ENCODE assay signal across 18 cellular contexts in genomic region chr6:75171151-75171550, GRCh38. TPM values are rescaled to one million over a fixed set of nuclear protein-coding genes. Genes with fewer than 3 reads are reported as not detected.
DNase-seq lines count a peak whose midpoint lies in the region; ATAC-seq, FAIRE-seq and TF ChIP-seq lines count a peak whose summit lies in the region.
"Had no signal": no experiment of that assay in that cellular context is flagged by ENCODE, and none has a peak within 500 bp of the region (broad histone marks: within the 10 kb centered on the region; RNA-seq: fewer than 3 reads in every experiment).

No MANE protein-coding gene starts in this region.

- no peaks in the 10 kb centered on the region for H3K9me3 ChIP-seq in astrocyte (ENCODE audit: insufficient read depth, low read depth, low read length)
- no peaks in the 10 kb centered on the region for H3K9me3 ChIP-seq in keratinocyte (ENCODE audit: control insufficient read depth, low read depth, low read length)

- dilution Hi-C loops in keratinocyte (cut with MboI; ENCODE audit: extremely low pct_ligation_motif_present, low sequenced_read_pairs): no loop called here

- no peaks in the 10 kb centered on the region for H3K27me3 ChIP-seq in astrocyte (ENCODE audit: insufficient read depth, low read length)
- H3K27me3 ChIP-seq in keratinocyte (ENCODE audit: control insufficient read depth, extremely low read depth, insufficient read depth, low read length): no peaks in the 10 kb centered on the region
- no peaks in the 10 kb centered on the region for H3K27me3 ChIP-seq in rectal smooth muscle tissue (ENCODE audit: control insufficient read depth, insufficient read depth, low read length)

- peaks cover 8% of the 10 kb centered on the region for H3K4me1 Mint-ChIP-seq in astrocyte (ENCODE audit: low read depth, unreplicated experiment)
- H3K4me1 Mint-ChIP-seq in activated T-cell treated with anti-CD3 and anti-CD28 coated beads, Interleukin-2, amount 50 U/mL, for 72 hours (ENCODE audit: low read depth): no peaks in the 10 kb centered on the region

- H2AFZ ChIP-seq in astrocyte (ENCODE audit: low read depth, low read length): no peak overlapping the region
- H2AFZ ChIP-seq in keratinocyte (ENCODE audit: control insufficient read depth, low read length): no peak overlapping the region

- peak; percentile 5 for FAIRE-seq in astrocyte (lab: Jason Lieb, UNC)
- FAIRE-seq in keratinocyte (lab: Jason Lieb, UNC): peak; percentile 5
- FAIRE-seq: GM18507 had no signal

- no peak for ATAC-seq in activated T-cell treated with anti-CD3 and anti-CD28 coated beads, Interleukin-2, amount 50 U/mL, for 72 hours (replicated peaks in 1 of 2)
- ATAC-seq in HG03025 (IDR thresholded peaks at IDR 0.05; ENCODE audit: low FRiP score, unreplicated experiment) (no peak), GM21576 (IDR thresholded peaks at IDR 0.05; ENCODE audit: unreplicated experiment) (no peak)
- ATAC-seq: Panc1, Right ventricle myocardium inferior had no signal

- H3K4me3 Mint-ChIP-seq in astrocyte (ENCODE audit: unreplicated experiment): no peak overlapping the region
- H3K4me3 Mint-ChIP-seq in activated T-cell treated with anti-CD3 and anti-CD28 coated beads, Interleukin-2, amount 50 U/mL, for 72 hours: no peak overlapping the region

- no peak for DNase-seq in astrocyte (ENCODE audit: low read depth)
- DNase-seq in keratinocyte (ENCODE audit: low read depth, low spot score): no peak
- no peak for DNase-seq in UCSD-AML1 (lab: John Stamatoyannopoulos, UW; ENCODE audit: unreplicated experiment)
- no peak for DNase-seq in activated T-cell treated with anti-CD3 and anti-CD28 coated beads, Interleukin-2, amount 50 U/mL, for 72 hours
- DNase-seq: C1 segment of cervical spinal cord, DMS153, H7, Kasumi-1, NCI-H1417, NCI-H1930, NCI-H2171 treated with DMSO at 0.1 percent for 48 hours, NCI-H510A had no signal

- no peaks in the 10 kb centered on the region for H3K27me3 Mint-ChIP-seq in astrocyte (ENCODE audit: low read depth, unreplicated experiment)
- peaks cover 36% of the 10 kb centered on the region for H3K27me3 Mint-ChIP-seq in activated T-cell treated with anti-CD3 and anti-CD28 coated beads, Interleukin-2, amount 50 U/mL, for 72 hours (ENCODE audit: low read depth)

- H3K4me3 ChIP-seq in astrocyte (ENCODE audit: insufficient read depth, low read depth, low read length): no peak overlapping the region
- H3K4me3 ChIP-seq in keratinocyte (ENCODE audit: control insufficient read depth in 2 of 3, extremely low read depth in 1 of 3, insufficient read depth in 2 of 3, low read depth in 1 of 3, low read length in 3 of 3): no peak overlapping the region
- H3K4me3 ChIP-seq in rectal smooth muscle tissue (ENCODE audit: low read length): no peak overlapping the region

- H3K36me3 Mint-ChIP-seq in astrocyte (ENCODE audit: low read depth, unreplicated experiment): peaks cover 14% of the 10 kb centered on the region
- H3K36me3 Mint-ChIP-seq in activated T-cell treated with anti-CD3 and anti-CD28 coated beads, Interleukin-2, amount 50 U/mL, for 72 hours (ENCODE audit: insufficient read depth in 2 of 2): no peaks in the 10 kb centered on the region

- no peaks in the 10 kb centered on the region for H3K4me1 ChIP-seq in astrocyte (ENCODE audit: insufficient read depth, low read length)
- H3K4me1 ChIP-seq in keratinocyte (ENCODE audit: control insufficient read depth, extremely low read depth, insufficient read depth, low read length): no peaks in the 10 kb centered on the region
- peaks cover 20% of the 10 kb centered on the region for H3K4me1 ChIP-seq in rectal smooth muscle tissue (ENCODE audit: control insufficient read depth, insufficient read depth, low read length)

- H4K20me1 ChIP-seq in astrocyte (ENCODE audit: insufficient read depth, low read length): peaks cover 3% of the 10 kb centered on the region
- H4K20me1 ChIP-seq in keratinocyte (ENCODE audit: control insufficient read depth, extremely low read depth, insufficient read depth, low read length): no peaks in the 10 kb centered on the region

- peaks cover 5% of the 10 kb centered on the region for H3K36me3 ChIP-seq in astrocyte (ENCODE audit: insufficient read depth, low read length)
- H3K36me3 ChIP-seq in keratinocyte (ENCODE audit: control insufficient read depth in 2 of 2, extremely low read depth in 1 of 2, insufficient read depth in 2 of 2, low read length in 2 of 2): peaks cover 6 to 11% of the 10 kb centered on the region in 2 experiments
- H3K36me3 ChIP-seq in rectal smooth muscle tissue (ENCODE audit: control insufficient read depth, insufficient read depth, low read length): no peaks in the 10 kb centered on the region

- no peak overlapping the region for H3K27ac Mint-ChIP-seq in astrocyte (ENCODE audit: unreplicated experiment)
- H3K27ac Mint-ChIP-seq in activated T-cell treated with anti-CD3 and anti-CD28 coated beads, Interleukin-2, amount 50 U/mL, for 72 hours: no peak overlapping the region

- TF ChIP-seq CTCF in astrocyte (IDR thresholded peaks at IDR 0.05; ENCODE audit: insufficient read depth, low read depth, low read length) (no peak), keratinocyte (optimal IDR thresholded peaks at IDR 0.05 in 1 of 3, IDR thresholded peaks at IDR 0.05 in 1 of 3, conservative IDR thresholded peaks at IDR 0.05 in 1 of 3; ENCODE audit: extremely low read depth in 1 of 3, insufficient read depth in 2 of 3, low read length in 3 of 3) (no peak)

- H3K4me2 ChIP-seq in astrocyte (ENCODE audit: low read length) (no peak overlapping the region), keratinocyte (ENCODE audit: control insufficient read depth, extremely low read depth, insufficient read depth, low read depth, low read length) (no peak overlapping the region)

- H3K9me1 ChIP-seq in keratinocyte (ENCODE audit: control insufficient read depth, extremely low read depth, insufficient read depth, low read length): no peaks in the 10 kb centered on the region

- no peaks in the 10 kb centered on the region for H3K9me3 Mint-ChIP-seq in astrocyte (ENCODE audit: unreplicated experiment)
- H3K9me3 Mint-ChIP-seq in activated T-cell treated with anti-CD3 and anti-CD28 coated beads, Interleukin-2, amount 50 U/mL, for 72 hours: peaks cover 0 to 1% of the 10 kb centered on the region in 2 donors

- H3K27ac ChIP-seq in astrocyte (ENCODE audit: low read depth, low read length) (no peak overlapping the region), keratinocyte (ENCODE audit: control insufficient read depth, insufficient read depth, low read length) (no peak overlapping the region), rectal smooth muscle tissue (ENCODE audit: low read depth, low read length) (peak overlapping the region; percentile 37)

- H3K79me2 ChIP-seq in astrocyte (ENCODE audit: insufficient read depth, low read length): peaks cover 3% of the 10 kb centered on the region
- H3K79me2 ChIP-seq in keratinocyte (ENCODE audit: control insufficient read depth, insufficient read depth, low read length): peaks cover 20% of the 10 kb centered on the region

- H3K9ac ChIP-seq in astrocyte (ENCODE audit: low read length) (no peak overlapping the region), keratinocyte (ENCODE audit: control insufficient read depth, extremely low read depth, insufficient read depth, low read length) (no peak overlapping the region), rectal smooth muscle tissue (ENCODE audit: low read length) (no peak overlapping the region)

RNA-seq across cellular contexts. Expression of gene COL12A1, which starts 34.7 kb away (rescaled TPM):
- 106 and 202 TPM in 2 replicates for total RNA-seq in astrocyte
- polyA plus RNA-seq in keratinocyte: 82.3 to 152 TPM (median 96.9 TPM) in 3 replicates
- polyA plus RNA-seq in keratinocyte (2011; ENCODE audit: low read depth): 7.1 TPM
- polyA plus RNA-seq in keratinocyte (2011; cell fraction: cytosol; rRNA removed): 15.0 and 22.4 TPM in 2 replicates
- polyA plus RNA-seq in keratinocyte (2011; cell fraction: nucleus; rRNA removed): 195 and 205 TPM in 2 replicates
- polyA plus RNA-seq in keratinocyte (2012; ENCODE audit: low replicate concordance): 3.6 and 129 TPM in 2 replicates
- polyA minus RNA-seq in keratinocyte: 274 to 427 TPM (median 290 TPM) in 3 replicates
- polyA minus RNA-seq in keratinocyte (2011; cell fraction: cytosol; rRNA and poly(A)+ RNA removed): 51.0 TPM
- polyA minus RNA-seq in keratinocyte (2011; cell fraction: nucleus; rRNA and poly(A)+ RNA removed): 365 and 633 TPM in 2 replicates
- total RNA-seq in activated T-cell treated with anti-CD3 and anti-CD28 coated beads, Interleukin-2, amount 50 U/mL, for 72 hours: not detected

Comparison
In these comparisons a context has a peak if more than half of its experiments do, and no peak if none do; other contexts are left out.
1. RNA of gene COL12A1, which starts 34.7 kb away (total RNA-seq): 106 to 202 TPM in astrocyte; not detected in activated T-cell treated with anti-CD3 and anti-CD28 coated beads, Interleukin-2, amount 50 U/mL, for 72 hours; every median in the first group is over 100 times any median in the second.